Comparison of ENCODE assay signal across 8 cellular contexts in the genomic region with DNA sequence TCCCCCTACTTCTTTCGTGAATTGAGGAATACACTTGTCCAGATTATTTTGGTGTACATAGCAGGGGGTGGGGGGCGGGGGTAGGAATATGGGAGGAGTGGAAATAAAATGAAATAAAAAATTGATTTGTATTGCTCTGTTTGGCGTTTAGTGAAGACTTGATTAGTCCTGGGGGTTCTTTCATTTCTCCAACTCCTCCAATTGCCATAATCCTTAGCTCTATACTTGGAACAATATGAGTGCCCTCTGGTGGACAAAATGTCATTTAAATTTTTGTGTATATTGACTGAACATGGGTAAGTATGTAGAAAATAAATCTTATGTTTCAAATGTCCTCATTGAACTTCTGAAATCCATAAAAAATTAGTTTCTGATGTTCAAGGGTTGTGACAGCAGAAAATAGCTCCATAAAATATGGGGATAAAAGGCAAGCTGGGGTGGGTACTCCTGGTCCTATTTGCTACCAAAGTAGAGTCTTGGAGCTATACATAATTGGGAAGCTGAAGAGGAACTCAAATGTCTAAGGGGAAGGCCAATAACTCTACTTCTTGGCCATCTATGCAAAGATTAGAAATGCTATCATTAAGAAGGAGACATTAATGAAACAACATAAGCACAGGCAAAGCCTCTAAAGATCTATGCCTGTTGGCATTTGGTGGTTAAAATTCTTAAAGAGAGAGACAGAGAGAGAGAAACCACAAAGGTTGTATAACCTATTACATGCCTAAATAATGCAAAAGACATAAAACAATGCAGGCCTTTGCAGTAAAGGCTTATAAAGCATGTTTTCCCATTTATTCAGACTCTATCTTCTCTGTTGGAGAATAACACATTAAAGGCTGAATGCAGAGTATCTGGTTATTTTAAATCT.
DNase-seq lines count a peak whose midpoint lies in the region; ATAC-seq and TF ChIP-seq lines count a peak whose summit lies in the region.

No MANE protein-coding gene starts in this region.

- H3K27me3 ChIP-seq in HAP-1 (ENCODE audit: low read depth), result no peaks in the 10 kb centered on the region
- H3K27me3 ChIP-seq in NT2/D1 (ENCODE audit: insufficient read depth, insufficient read length), result no peaks in the 10 kb centered on the region
- no peaks in the 10 kb centered on the region for H3K27me3 ChIP-seq in esophagus muscularis mucosa

- no peaks in the 10 kb centered on the region for H3K4me1 Mint-ChIP-seq in activated CD4-positive, alpha-beta T cell treated with anti-CD3 and anti-CD28 coated beads for 36 hours

- intact Hi-C loops in esophagus muscularis mucosa (cut with DNase I), result no loop called here
- intact Hi-C loops in activated CD4-positive, alpha-beta T cell treated with anti-CD3 and anti-CD28 coated beads for 36 hours (cut with DNase I, micrococcal nuclease), result loop anchor here (1.0 to 2.0 kb wide), 2 partner anchors 830 to 831 kb away; no protein-coding TSS in a partner anchor

- 55% methylated on average over 3 of the region's 3 CpGs for WGBS in esophagus muscularis mucosa

- no peak for TF ChIP-seq POLR2A in esophagus muscularis mucosa (IDR thresholded peaks at IDR 0.05; ENCODE audit: low read depth)

- no peak overlapping the region for H3K27ac ChIP-seq in C4-2B
- H3K27ac ChIP-seq in esophagus muscularis mucosa (replicated peaks in 1 of 4), result no peak overlapping the region

- H3K27me3 Mint-ChIP-seq in activated CD4-positive, alpha-beta T cell treated with anti-CD3 and anti-CD28 coated beads for 36 hours, result no peaks in the 10 kb centered on the region

- CTCF ChIA-PET in activated CD4-positive, alpha-beta T cell treated with anti-CD3 and anti-CD28 coated beads for 36 hours (lab: Charles Lee), result interaction anchor here (0.7 to 2.6 kb wide), 7 partner anchors 11 to 835 kb away, joined by 3 to 17 read pairs (median 4); no protein-coding TSS in a partner anchor

- no peaks in the 10 kb centered on the region for H3K4me1 ChIP-seq in HAP-1
- no peaks in the 10 kb centered on the region for H3K4me1 ChIP-seq in NT2/D1 (ENCODE audit: insufficient read depth, insufficient read length)
- no peaks in the 10 kb centered on the region for H3K4me1 ChIP-seq in esophagus muscularis mucosa

- no peaks in the 10 kb centered on the region; the same call in 1 of the 2 replicates for H3K9me3 ChIP-seq in HAP-1
- H3K9me3 ChIP-seq in NT2/D1 (ENCODE audit: insufficient read depth, low read length), result peaks cover 16% of the 10 kb centered on the region; the same call in 1 of the 2 replicates
- H3K9me3 ChIP-seq in esophagus muscularis mucosa, result peaks cover 0 to 22% (median 8%) of the 10 kb centered on the region in 4 donors

- TF ChIP-seq EP300 in esophagus muscularis mucosa (IDR thresholded peaks at IDR 0.05), result no peak

- peaks cover 10% of the 10 kb centered on the region for H3K9me3 Mint-ChIP-seq in activated CD4-positive, alpha-beta T cell treated with anti-CD3 and anti-CD28 coated beads for 36 hours (ENCODE audit: low read depth)

- no peak overlapping the region for H3K27ac Mint-ChIP-seq in activated CD4-positive, alpha-beta T cell treated with anti-CD3 and anti-CD28 coated beads for 36 hours

- in situ Hi-C loops in HAP-1 (cut with MboI; ENCODE audit: low sequenced_read_pairs), result no loop called here

- H3K9ac ChIP-seq in NT2/D1 (ENCODE audit: insufficient read length, low read depth), result no peak overlapping the region

- H3K36me3 Mint-ChIP-seq in activated CD4-positive, alpha-beta T cell treated with anti-CD3 and anti-CD28 coated beads for 36 hours (ENCODE audit: low read depth), result no peaks in the 10 kb centered on the region

- no peak for ATAC-seq in HG02571 (IDR thresholded peaks at IDR 0.05; ENCODE audit: unreplicated experiment)
- no peak for ATAC-seq in activated CD4-positive, alpha-beta T cell treated with anti-CD3 and anti-CD28 coated beads for 36 hours

- no peak overlapping the region for H3K4me3 Mint-ChIP-seq in activated CD4-positive, alpha-beta T cell treated with anti-CD3 and anti-CD28 coated beads for 36 hours

- DNase-seq in HAP-1 (ENCODE audit: low spot score in 2 of 2), result peak; percentile 10 to 52
- peak; percentile 15 for DNase-seq in NT2/D1 (ENCODE audit: low read depth, low spot score)
- DNase-seq in esophagus muscularis mucosa (ENCODE audit: extremely low spot score), result no peak
- DNase-seq in retina, result peak; percentile 26
- DNase-seq in effector CD4-positive, alpha-beta T cell, result no peak
- DNase-seq in activated CD4-positive, alpha-beta T cell treated with anti-CD3 and anti-CD28 coated beads for 36 hours, result no peak

- H3K4me3 ChIP-seq in HAP-1 (no peak overlapping the region), NT2/D1 (ENCODE audit: insufficient read length, low read depth) (no peak overlapping the region), esophagus muscularis mucosa (no peak overlapping the region)

- H3K36me3 ChIP-seq in HAP-1 (replicated peaks), result no peaks in the 10 kb centered on the region
- H3K36me3 ChIP-seq in NT2/D1 (ENCODE audit: insufficient read depth, insufficient read length, low read length), result no peaks in the 10 kb centered on the region
- no peaks in the 10 kb centered on the region for H3K36me3 ChIP-seq in esophagus muscularis mucosa

- POLR2A ChIA-PET in activated CD4-positive, alpha-beta T cell treated with anti-CD3 and anti-CD28 coated beads for 36 hours (lab: Charles Lee), result no interaction called here

- peak; percentile 68 for TF ChIP-seq CTCF in C4-2B (conservative IDR thresholded peaks at IDR 0.05)
- TF ChIP-seq CTCF in esophagus muscularis mucosa (IDR thresholded peaks at IDR 0.05), result peak in 2 of 3 experiments; percentile 13 to 19

Comparison
In these comparisons a context has a peak if more than half of its experiments do, and no peak if none do; other contexts are left out.
1. DNase-seq: peak in HAP-1 (2 of 2), NT2/D1 (single experiment) and retina (single experiment); none in esophagus muscularis mucosa (single experiment), effector CD4-positive, alpha-beta T cell (single experiment) and activated CD4-positive, alpha-beta T cell treated with anti-CD3 and anti-CD28 coated beads for 36 hours (single experiment).